ENCODE assay signal across 20 cellular contexts in the genomic region with DNA sequence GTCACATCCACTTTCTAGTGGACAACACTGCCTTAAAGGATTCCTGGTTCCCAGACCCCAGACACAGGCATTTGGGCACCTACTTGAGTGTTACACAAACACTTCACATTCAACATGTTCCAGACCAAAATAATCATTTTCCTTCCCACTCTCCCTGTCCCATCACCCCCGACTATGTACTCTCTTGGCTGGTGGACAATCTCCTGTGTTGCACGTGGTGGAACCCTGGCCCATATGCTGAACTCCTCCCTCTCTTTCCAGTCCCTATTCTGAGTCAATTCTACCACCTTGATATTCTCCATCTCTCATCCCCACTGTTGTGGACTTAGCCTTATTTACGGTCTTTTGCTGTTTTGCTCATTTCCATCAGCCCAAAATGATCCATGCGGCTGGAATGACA.
"Had no signal": no experiment of that assay in that cellular context is flagged by ENCODE, and none has a peak within 500 bp of the region (broad histone marks: within the 10 kb centered on the region; RNA-seq: fewer than 3 reads in every experiment).

No MANE protein-coding gene starts in this region.

- H3K4me1 ChIP-seq: SJSA1 had no signal

- H3K4me2 ChIP-seq: KMS-11 had no signal

- H3K27ac ChIP-seq: KMS-11, SJSA1, SK-N-MC had no signal

- DNase-seq: Kasumi-1, MM.1S, NCI-H1092 treated with DMSO at 0.1 percent for 48 hours, NCI-H1436, NCI-H187, NCI-H2029, NCI-H2081 treated with DMSO at 0.1 percent for 48 hours, NCI-H2171, NCI-H226, NCI-H446, NCI-H510A, NCI-H524 treated with DMSO at 0.1 percent for 48 hours, NCI-H82, Right ventricle myocardium superior, RPMI8226, SIG-M5 had no signal

- H3K4me3 ChIP-seq: SJSA1, SK-N-MC had no signal

- H3K9ac ChIP-seq: KMS-11 had no signal

- H3K36me3 ChIP-seq: SJSA1 had no signal

- FAIRE-seq: RCC 7860 had no signal

- H3K9me3 ChIP-seq: SJSA1 had no signal
